Comparison of ENCODE assay signal across 1 cellular context in the genomic region with DNA sequence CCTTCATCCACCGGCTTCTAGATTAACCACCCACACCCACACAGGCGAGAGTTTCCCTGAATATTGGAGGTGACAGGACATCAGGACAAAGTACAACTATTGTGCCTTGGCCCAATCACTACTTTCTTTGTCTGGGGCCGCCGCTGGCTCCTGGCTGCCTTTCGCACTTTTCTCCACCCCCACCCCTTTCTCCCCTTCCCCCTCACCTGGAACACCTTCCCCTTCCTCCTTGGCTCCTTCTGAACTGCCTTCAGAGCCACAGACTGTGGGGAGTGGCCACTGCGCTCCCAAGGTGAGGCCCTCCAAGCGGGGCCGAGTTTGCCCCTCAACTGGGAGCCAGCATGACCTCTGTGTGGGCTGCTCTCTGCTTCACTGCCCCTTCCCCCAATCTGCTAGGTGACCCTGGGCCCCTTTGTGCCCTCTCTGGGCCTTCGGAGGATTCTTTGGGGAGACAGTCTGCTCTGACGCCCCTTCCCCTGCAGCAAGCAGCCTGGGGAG.
TF ChIP-seq lines count a peak whose summit lies in the region.

No MANE protein-coding gene starts in this region.

TF ChIP-seq in HepG2, 621 proteins besides CTCF, POLR2A, EP300 and RAD21 (continued from another document and continues in another):
- TF ChIP-seq PAXIP1 (CRISPR knock-in tag; conservative IDR thresholded peaks at IDR 0.05), result peak; percentile 54
- TF ChIP-seq, protein P1, sequence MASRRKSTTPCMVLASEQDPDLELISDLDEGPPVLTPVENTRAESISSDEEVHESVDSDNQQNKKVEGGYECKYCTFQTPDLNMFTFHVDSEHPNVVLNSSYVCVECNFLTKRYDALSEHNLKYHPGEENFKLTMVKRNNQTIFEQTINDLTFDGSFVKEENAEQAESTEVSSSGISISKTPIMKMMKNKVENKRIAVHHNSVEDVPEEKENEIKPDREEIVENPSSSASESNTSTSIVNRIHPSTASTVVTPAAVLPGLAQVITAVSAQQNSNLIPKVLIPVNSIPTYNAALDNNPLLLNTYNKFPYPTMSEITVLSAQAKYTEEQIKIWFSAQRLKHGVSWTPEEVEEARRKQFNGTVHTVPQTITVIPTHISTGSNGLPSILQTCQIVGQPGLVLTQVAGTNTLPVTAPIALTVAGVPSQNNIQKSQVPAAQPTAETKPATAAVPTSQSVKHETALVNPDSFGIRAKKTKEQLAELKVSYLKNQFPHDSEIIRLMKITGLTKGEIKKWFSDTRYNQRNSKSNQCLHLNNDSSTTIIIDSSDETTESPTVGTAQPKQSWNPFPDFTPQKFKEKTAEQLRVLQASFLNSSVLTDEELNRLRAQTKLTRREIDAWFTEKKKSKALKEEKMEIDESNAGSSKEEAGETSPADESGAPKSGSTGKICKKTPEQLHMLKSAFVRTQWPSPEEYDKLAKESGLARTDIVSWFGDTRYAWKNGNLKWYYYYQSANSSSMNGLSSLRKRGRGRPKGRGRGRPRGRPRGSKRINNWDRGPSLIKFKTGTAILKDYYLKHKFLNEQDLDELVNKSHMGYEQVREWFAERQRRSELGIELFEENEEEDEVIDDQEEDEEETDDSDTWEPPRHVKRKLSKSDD (CRISPR knock-in tag; IDR thresholded peaks at IDR 0.05; ENCODE audit: low read depth), result no peak
- TF ChIP-seq PPARG (CRISPR knock-in tag; conservative IDR thresholded peaks at IDR 0.05), result 0 out of 2 replicates have a peak, but pooled peaks have one; percentile 57
- no peak for TF ChIP-seq ZNF432 (CRISPR knock-in tag; IDR thresholded peaks at IDR 0.05; ENCODE audit: borderline replicate concordance)
- TF ChIP-seq NCOA2 (CRISPR knock-in tag; IDR thresholded peaks at IDR 0.05), result no peak
- no peak for TF ChIP-seq SRSF9 (IDR thresholded peaks at IDR 0.05; ENCODE audit: borderline replicate concordance, insufficient read depth, low read depth, low read length, poor library complexity, severe bottlenecking)
- no peak for TF ChIP-seq SMAD3 (CRISPR knock-in tag; IDR thresholded peaks at IDR 0.05)
- 0 out of 2 replicates have a peak, but pooled peaks have one; percentile 13 for TF ChIP-seq PHF21A (CRISPR knock-in tag; IDR thresholded peaks at IDR 0.05)
- no peak for TF ChIP-seq SMAD1 (CRISPR knock-in tag; IDR thresholded peaks at IDR 0.05; ENCODE audit: borderline replicate concordance, low read depth)
- TF ChIP-seq ZNF589 (CRISPR knock-in tag; conservative IDR thresholded peaks at IDR 0.05), result peak; percentile 24; the same call in 1 of the 2 replicates
- no peak for TF ChIP-seq ZFYVE20 (CRISPR knock-in tag; IDR thresholded peaks at IDR 0.05; ENCODE audit: borderline replicate concordance, low read depth)
- TF ChIP-seq ZNF75D (CRISPR knock-in tag; IDR thresholded peaks at IDR 0.05; ENCODE audit: borderline replicate concordance), result no peak
- no peak for TF ChIP-seq PCBP2 (optimal IDR thresholded peaks at IDR 0.05; ENCODE audit: low read depth, low read length, poor library complexity, severe bottlenecking)
- TF ChIP-seq ZNF720 (CRISPR knock-in tag; IDR thresholded peaks at IDR 0.05), result no peak
- peak; percentile 38; the same call in 1 of the 2 replicates for TF ChIP-seq SOX5 (CRISPR knock-in tag; IDR thresholded peaks at IDR 0.05; ENCODE audit: borderline replicate concordance)
- TF ChIP-seq ZFP91 (CRISPR knock-in tag; IDR thresholded peaks at IDR 0.05; ENCODE audit: borderline replicate concordance), result 0 out of 2 replicates have a peak, but pooled peaks have one; percentile 28
- TF ChIP-seq, protein P2, sequence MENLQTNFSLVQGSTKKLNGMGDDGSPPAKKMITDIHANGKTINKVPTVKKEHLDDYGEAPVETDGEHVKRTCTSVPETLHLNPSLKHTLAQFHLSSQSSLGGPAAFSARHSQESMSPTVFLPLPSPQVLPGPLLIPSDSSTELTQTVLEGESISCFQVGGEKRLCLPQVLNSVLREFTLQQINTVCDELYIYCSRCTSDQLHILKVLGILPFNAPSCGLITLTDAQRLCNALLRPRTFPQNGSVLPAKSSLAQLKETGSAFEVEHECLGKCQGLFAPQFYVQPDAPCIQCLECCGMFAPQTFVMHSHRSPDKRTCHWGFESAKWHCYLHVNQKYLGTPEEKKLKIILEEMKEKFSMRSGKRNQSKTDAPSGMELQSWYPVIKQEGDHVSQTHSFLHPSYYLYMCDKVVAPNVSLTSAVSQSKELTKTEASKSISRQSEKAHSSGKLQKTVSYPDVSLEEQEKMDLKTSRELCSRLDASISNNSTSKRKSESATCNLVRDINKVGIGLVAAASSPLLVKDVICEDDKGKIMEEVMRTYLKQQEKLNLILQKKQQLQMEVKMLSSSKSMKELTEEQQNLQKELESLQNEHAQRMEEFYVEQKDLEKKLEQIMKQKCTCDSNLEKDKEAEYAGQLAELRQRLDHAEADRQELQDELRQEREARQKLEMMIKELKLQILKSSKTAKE (CRISPR knock-in tag; IDR thresholded peaks at IDR 0.05; ENCODE audit: borderline replicate concordance), result 0 out of 2 replicates have a peak, but pooled peaks have one; percentile 42
- TF ChIP-seq PRPF4 (IDR thresholded peaks at IDR 0.05; ENCODE audit: low read depth, low read length, poor library complexity, severe bottlenecking), result peak; percentile 82
- TF ChIP-seq ARNT2 (CRISPR knock-in tag; IDR thresholded peaks at IDR 0.05; ENCODE audit: low read depth), result no peak
- no peak for TF ChIP-seq HNRNPUL1 (IDR thresholded peaks at IDR 0.05; ENCODE audit: low read depth, low read length)
- TF ChIP-seq ZFP1 (CRISPR knock-in tag; IDR thresholded peaks at IDR 0.05), result no peak
- TF ChIP-seq, protein P3, sequence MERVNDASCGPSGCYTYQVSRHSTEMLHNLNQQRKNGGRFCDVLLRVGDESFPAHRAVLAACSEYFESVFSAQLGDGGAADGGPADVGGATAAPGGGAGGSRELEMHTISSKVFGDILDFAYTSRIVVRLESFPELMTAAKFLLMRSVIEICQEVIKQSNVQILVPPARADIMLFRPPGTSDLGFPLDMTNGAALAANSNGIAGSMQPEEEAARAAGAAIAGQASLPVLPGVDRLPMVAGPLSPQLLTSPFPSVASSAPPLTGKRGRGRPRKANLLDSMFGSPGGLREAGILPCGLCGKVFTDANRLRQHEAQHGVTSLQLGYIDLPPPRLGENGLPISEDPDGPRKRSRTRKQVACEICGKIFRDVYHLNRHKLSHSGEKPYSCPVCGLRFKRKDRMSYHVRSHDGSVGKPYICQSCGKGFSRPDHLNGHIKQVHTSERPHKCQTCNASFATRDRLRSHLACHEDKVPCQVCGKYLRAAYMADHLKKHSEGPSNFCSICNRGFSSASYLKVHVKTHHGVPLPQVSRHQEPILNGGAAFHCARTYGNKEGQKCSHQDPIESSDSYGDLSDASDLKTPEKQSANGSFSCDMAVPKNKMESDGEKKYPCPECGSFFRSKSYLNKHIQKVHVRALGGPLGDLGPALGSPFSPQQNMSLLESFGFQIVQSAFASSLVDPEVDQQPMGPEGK (CRISPR knock-in tag; IDR thresholded peaks at IDR 0.05), result peak; percentile 11; the same call in 1 of the 2 replicates
- TF ChIP-seq, protein P4, sequence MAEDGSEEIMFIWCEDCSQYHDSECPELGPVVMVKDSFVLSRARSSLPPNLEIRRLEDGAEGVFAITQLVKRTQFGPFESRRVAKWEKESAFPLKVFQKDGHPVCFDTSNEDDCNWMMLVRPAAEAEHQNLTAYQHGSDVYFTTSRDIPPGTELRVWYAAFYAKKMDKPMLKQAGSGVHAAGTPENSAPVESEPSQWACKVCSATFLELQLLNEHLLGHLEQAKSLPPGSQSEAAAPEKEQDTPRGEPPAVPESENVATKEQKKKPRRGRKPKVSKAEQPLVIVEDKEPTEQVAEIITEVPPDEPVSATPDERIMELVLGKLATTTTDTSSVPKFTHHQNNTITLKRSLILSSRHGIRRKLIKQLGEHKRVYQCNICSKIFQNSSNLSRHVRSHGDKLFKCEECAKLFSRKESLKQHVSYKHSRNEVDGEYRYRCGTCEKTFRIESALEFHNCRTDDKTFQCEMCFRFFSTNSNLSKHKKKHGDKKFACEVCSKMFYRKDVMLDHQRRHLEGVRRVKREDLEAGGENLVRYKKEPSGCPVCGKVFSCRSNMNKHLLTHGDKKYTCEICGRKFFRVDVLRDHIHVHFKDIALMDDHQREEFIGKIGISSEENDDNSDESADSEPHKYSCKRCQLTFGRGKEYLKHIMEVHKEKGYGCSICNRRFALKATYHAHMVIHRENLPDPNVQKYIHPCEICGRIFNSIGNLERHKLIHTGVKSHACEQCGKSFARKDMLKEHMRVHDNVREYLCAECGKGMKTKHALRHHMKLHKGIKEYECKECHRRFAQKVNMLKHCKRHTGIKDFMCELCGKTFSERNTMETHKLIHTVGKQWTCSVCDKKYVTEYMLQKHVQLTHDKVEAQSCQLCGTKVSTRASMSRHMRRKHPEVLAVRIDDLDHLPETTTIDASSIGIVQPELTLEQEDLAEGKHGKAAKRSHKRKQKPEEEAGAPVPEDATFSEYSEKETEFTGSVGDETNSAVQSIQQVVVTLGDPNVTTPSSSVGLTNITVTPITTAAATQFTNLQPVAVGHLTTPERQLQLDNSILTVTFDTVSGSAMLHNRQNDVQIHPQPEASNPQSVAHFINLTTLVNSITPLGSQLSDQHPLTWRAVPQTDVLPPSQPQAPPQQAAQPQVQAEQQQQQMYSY (CRISPR knock-in tag; IDR thresholded peaks at IDR 0.05), result no peak
- TF ChIP-seq, protein P5, sequence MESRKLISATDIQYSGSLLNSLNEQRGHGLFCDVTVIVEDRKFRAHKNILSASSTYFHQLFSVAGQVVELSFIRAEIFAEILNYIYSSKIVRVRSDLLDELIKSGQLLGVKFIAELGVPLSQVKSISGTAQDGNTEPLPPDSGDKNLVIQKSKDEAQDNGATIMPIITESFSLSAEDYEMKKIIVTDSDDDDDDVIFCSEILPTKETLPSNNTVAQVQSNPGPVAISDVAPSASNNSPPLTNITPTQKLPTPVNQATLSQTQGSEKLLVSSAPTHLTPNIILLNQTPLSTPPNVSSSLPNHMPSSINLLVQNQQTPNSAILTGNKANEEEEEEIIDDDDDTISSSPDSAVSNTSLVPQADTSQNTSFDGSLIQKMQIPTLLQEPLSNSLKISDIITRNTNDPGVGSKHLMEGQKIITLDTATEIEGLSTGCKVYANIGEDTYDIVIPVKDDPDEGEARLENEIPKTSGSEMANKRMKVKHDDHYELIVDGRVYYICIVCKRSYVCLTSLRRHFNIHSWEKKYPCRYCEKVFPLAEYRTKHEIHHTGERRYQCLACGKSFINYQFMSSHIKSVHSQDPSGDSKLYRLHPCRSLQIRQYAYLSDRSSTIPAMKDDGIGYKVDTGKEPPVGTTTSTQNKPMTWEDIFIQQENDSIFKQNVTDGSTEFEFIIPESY (CRISPR knock-in tag; IDR thresholded peaks at IDR 0.05), result no peak
- no peak; the same call in 1 of the 2 replicates for TF ChIP-seq SOX13 (IDR thresholded peaks at IDR 0.05)
- peak in 1 of 2 experiments; percentile 64; a peak in 1 of 4 replicates for TF ChIP-seq SOX13 (CRISPR knock-in tag; conservative IDR thresholded peaks at IDR 0.05 in 1 of 2, IDR thresholded peaks at IDR 0.05 in 1 of 2)
- peak; percentile 21; the same call in 1 of the 2 replicates for TF ChIP-seq DPF2 (CRISPR knock-in tag; IDR thresholded peaks at IDR 0.05; ENCODE audit: borderline replicate concordance, low read depth)
- no peak for TF ChIP-seq KLF12 (CRISPR knock-in tag; IDR thresholded peaks at IDR 0.05; ENCODE audit: borderline replicate concordance)
- TF ChIP-seq NCOA5 (CRISPR knock-in tag; IDR thresholded peaks at IDR 0.05), result no peak
- peak; percentile 11; the same call in 1 of the 2 replicates for TF ChIP-seq SPEN (CRISPR knock-in tag; IDR thresholded peaks at IDR 0.05; ENCODE audit: low read depth)
- no peak for TF ChIP-seq DNMT3B (CRISPR knock-in tag; conservative IDR thresholded peaks at IDR 0.05)
- TF ChIP-seq FOXA3 (CRISPR knock-in tag; IDR thresholded peaks at IDR 0.05), result 0 out of 2 replicates have a peak, but pooled peaks have one; percentile 13
- TF ChIP-seq, protein P6, sequence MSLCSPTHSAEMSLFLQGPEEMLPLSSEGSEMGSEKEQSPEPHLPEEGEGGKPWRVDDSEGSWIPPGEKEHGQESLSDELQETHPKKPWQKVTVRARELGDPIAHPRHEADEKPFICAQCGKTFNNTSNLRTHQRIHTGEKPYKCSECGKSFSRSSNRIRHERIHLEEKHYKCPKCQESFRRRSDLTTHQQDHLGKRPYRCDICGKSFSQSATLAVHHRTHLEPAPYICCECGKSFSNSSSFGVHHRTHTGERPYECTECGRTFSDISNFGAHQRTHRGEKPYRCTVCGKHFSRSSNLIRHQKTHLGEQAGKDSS (CRISPR knock-in tag; IDR thresholded peaks at IDR 0.05; ENCODE audit: borderline replicate concordance, low read depth), result no peak
- TF ChIP-seq LCORL (IDR thresholded peaks at IDR 0.05), result no peak
- peak; percentile 43; the same call in 1 of the 2 replicates for TF ChIP-seq LCORL (CRISPR knock-in tag; IDR thresholded peaks at IDR 0.05)
- TF ChIP-seq ZNF296 (CRISPR knock-in tag; conservative IDR thresholded peaks at IDR 0.05), result no peak
- no peak for TF ChIP-seq ZSCAN30 (CRISPR knock-in tag; IDR thresholded peaks at IDR 0.05)
- no peak for TF ChIP-seq HOXA3 (CRISPR knock-in tag; IDR thresholded peaks at IDR 0.05)
